In genomic region chr15:72475674-72476073, GRCh38 we compare ENCODE assay signal across 8 cellular contexts. TPM values are rescaled to one million over a fixed set of nuclear protein-coding genes. Genes with fewer than 3 reads are reported as not detected.
DNase-seq lines count a peak whose midpoint lies in the region; ATAC-seq, FAIRE-seq and TF ChIP-seq lines count a peak whose summit lies in the region.

No MANE protein-coding gene starts in this region.

- no peaks in the 10 kb centered on the region for H3K27me3 Mint-ChIP-seq in CD4-positive, alpha-beta T cell

- H3K79me2 ChIP-seq in endothelial cell of umbilical vein (ENCODE audit: control insufficient read depth, insufficient read depth, low read length), result peaks cover 63% of the 10 kb centered on the region

- TF ChIP-seq CTCF in CD4-positive, alpha-beta T cell (IDR thresholded peaks at IDR 0.05), result no peak
- TF ChIP-seq CTCF in Panc1 (IDR thresholded peaks at IDR 0.05) (no peak), endothelial cell of umbilical vein (IDR thresholded peaks at IDR 0.05; ENCODE audit: extremely low read depth in 1 of 2, insufficient read depth in 1 of 2, low read depth in 1 of 2, low read length in 2 of 2) (no peak), neutrophil (IDR thresholded peaks at IDR 0.05) (no peak)

- no peaks in the 10 kb centered on the region for H3K9me1 ChIP-seq in endothelial cell of umbilical vein (replicated peaks; ENCODE audit: control insufficient read depth, extremely low read depth, insufficient read depth, low read length)

- peaks cover 72% of the 10 kb centered on the region for H3K4me1 Mint-ChIP-seq in CD4-positive, alpha-beta T cell (ENCODE audit: low read depth)

- intact Hi-C loops in CD4-positive, alpha-beta T cell (cut with DNase I, micrococcal nuclease), result loop anchor here (2.0 to 10.0 kb wide), 5 partner anchors 15 to 579 kb away; partner anchors contain the start of genes HEXA (in 2 of the 2) and NEO1 (in 1 of the 2)
- intact Hi-C loops in Panc1 (cut with micrococcal nuclease; ENCODE audit: unreplicated experiment) (loop anchor here (10.0 kb wide), 1 partner anchor 101 kb away; the partner anchor contains the start of gene HEXA), endothelial cell of umbilical vein (cut with micrococcal nuclease) (loop anchor here (2.0 kb wide), 3 partner anchors 79 to 245 kb away; partner anchors contain the start of gene PKM)

- H3K36me3 ChIP-seq in Panc1 (ENCODE audit: control insufficient read depth, insufficient read depth, low read length), result peaks cover 11% of the 10 kb centered on the region; the same call in 1 of the 2 replicates
- H3K36me3 ChIP-seq in endothelial cell of umbilical vein (ENCODE audit: control insufficient read depth in 2 of 2, extremely low read depth in 1 of 2, insufficient read depth in 2 of 2, low read length in 2 of 2), result peaks cover 3% of the 10 kb centered on the region in 2 experiments
- peaks cover 7% of the 10 kb centered on the region for H3K36me3 ChIP-seq in neutrophil

- no peak for TF ChIP-seq POLR2A in endothelial cell of umbilical vein (IDR thresholded peaks at IDR 0.05; ENCODE audit: low read depth, low read length)

- H4K20me1 ChIP-seq in endothelial cell of umbilical vein (replicated peaks; ENCODE audit: control insufficient read depth, extremely low read depth, insufficient read depth, low read length), result peaks cover 25% of the 10 kb centered on the region

- peak overlapping the region; percentile 84 for H3K4me3 ChIP-seq in Panc1 (ENCODE audit: low read depth in 2 of 2, low read length in 2 of 2)
- peak overlapping the region; percentile 94 to 99 (median 99) for H3K4me3 ChIP-seq in endothelial cell of umbilical vein (replicated peaks in 1 of 3; ENCODE audit: insufficient read depth in 1 of 3, low read depth in 1 of 3, low read length in 3 of 3)
- H3K4me3 ChIP-seq in neutrophil (ENCODE audit: low read depth in 1 of 2, low read length in 1 of 2), result peak overlapping the region; percentile 84 to 93

- BruUV-seq in Panc1 (replicated peaks; lab: Mats Ljungman, UMichigan) (TSS peak; percentile 63), endothelial cell of umbilical vein (replicated peaks; lab: Mats Ljungman, UMichigan) (no TSS peak)

- peak overlapping the region; percentile 99 for H3K9ac ChIP-seq in endothelial cell of umbilical vein (replicated peaks; ENCODE audit: extremely low read depth, insufficient read depth, low read length)

- no peak for DNase-seq in CD4-positive, alpha-beta T cell
- DNase-seq in Panc1 (ENCODE audit: low read depth, low spot score), result no peak
- DNase-seq in endothelial cell of umbilical vein (ENCODE audit: low read depth, low spot score), result no peak
- DNase-seq in kidney tubule cell (ENCODE audit: low spot score), result no peak
- DNase-seq in NCI-H2227 (lab: John Stamatoyannopoulos, UW; ENCODE audit: unreplicated experiment), result no peak
- DNase-seq in NCI-H774 (lab: John Stamatoyannopoulos, UW), result no peak
- DNase-seq in putamen (ENCODE audit: low spot score), result no peak

- H3K9me3 Mint-ChIP-seq in CD4-positive, alpha-beta T cell, result no peaks in the 10 kb centered on the region

- no peak overlapping the region for H2AFZ ChIP-seq in endothelial cell of umbilical vein (ENCODE audit: low read depth, low read length)

- POLR2A ChIA-PET in CD4-positive, alpha-beta T cell (lab: Charles Lee), result interaction anchor here (0.9 to 4.3 kb wide), 7 partner anchors 14 to 248 kb away, joined by 3 to 72 read pairs (median 4); partner anchors contain the start of genes HEXA and PKM
- POLR2A ChIA-PET in Panc1 (lab: Charles Lee), result no interaction called here
- POLR2A ChIA-PET in endothelial cell of umbilical vein (lab: Charles Lee), result no interaction called here

- H3K27ac ChIP-seq in CD4-positive, alpha-beta T cell (ENCODE audit: low read depth, low read length), result peak overlapping the region; percentile 100
- H3K27ac ChIP-seq in Panc1 (ENCODE audit: low read length), result peak overlapping the region; percentile 90
- peak overlapping the region; percentile 97 for H3K27ac ChIP-seq in endothelial cell of umbilical vein (ENCODE audit: insufficient read depth, low read depth, low read length)
- H3K27ac ChIP-seq in neutrophil, result peak overlapping the region; percentile 99

- CTCF ChIA-PET in CD4-positive, alpha-beta T cell (lab: Charles Lee), result interaction anchor here (0.6 to 4.7 kb wide), 3 partner anchors 13 to 53 kb away, joined by 3 to 41 read pairs (median 4); no protein-coding TSS in a partner anchor
- CTCF ChIA-PET in Panc1 (lab: Charles Lee), result no interaction called here
- CTCF ChIA-PET in endothelial cell of umbilical vein (lab: Charles Lee), result interaction anchor here (0.8 to 2.0 kb wide), 4 partner anchors 11 to 163 kb away, joined by 3 to 7 read pairs (median 4); no protein-coding TSS in a partner anchor

- dilution Hi-C loops in endothelial cell of umbilical vein (cut with MboI; ENCODE audit: extremely low pct_ligation_motif_present, low sequenced_read_pairs), result no loop called here

- H3K4me2 ChIP-seq in endothelial cell of umbilical vein (ENCODE audit: insufficient read depth, low read length), result peak overlapping the region; percentile 94

- peak overlapping the region; percentile 89 for H3K4me3 Mint-ChIP-seq in CD4-positive, alpha-beta T cell

- ATAC-seq in CD4-positive, alpha-beta T cell (ENCODE audit: poor library complexity), result no peak
- ATAC-seq in Panc1, result no peak

- in situ Hi-C loops in Panc1 (cut with HindIII; ENCODE audit: low pct_unique_long_range_greater_than_20kb, low sequenced_read_pairs), result no loop called here

- H3K4me1 ChIP-seq in Panc1 (ENCODE audit: control insufficient read depth, insufficient read depth, low read length) (peaks cover 12% of the 10 kb centered on the region), endothelial cell of umbilical vein (ENCODE audit: control insufficient read depth, extremely low read depth, insufficient read depth, low read length) (peaks cover 27% of the 10 kb centered on the region), neutrophil (ENCODE audit: control insufficient read depth in 1 of 2, insufficient read depth in 1 of 2, low read depth in 1 of 2, low read length in 1 of 2) (peaks cover 32 to 35% of the 10 kb centered on the region in 2 experiments)

- H3K36me3 Mint-ChIP-seq in CD4-positive, alpha-beta T cell (ENCODE audit: low read depth), result peaks cover 63% of the 10 kb centered on the region

- no peak for FAIRE-seq in endothelial cell of umbilical vein (lab: Jason Lieb, UNC)

- no peaks in the 10 kb centered on the region for H3K27me3 ChIP-seq in CD4-positive, alpha-beta T cell (ENCODE audit: control insufficient read depth, insufficient read depth, low read length)
- H3K27me3 ChIP-seq in Panc1 (ENCODE audit: control insufficient read depth, insufficient read depth, low read length), result no peaks in the 10 kb centered on the region
- no peaks in the 10 kb centered on the region for H3K27me3 ChIP-seq in endothelial cell of umbilical vein (ENCODE audit: control insufficient read depth in 2 of 2, insufficient read depth in 2 of 2, low read length in 2 of 2)
- H3K27me3 ChIP-seq in neutrophil, result no peaks in the 10 kb centered on the region

- H3K9me3 ChIP-seq in CD4-positive, alpha-beta T cell (ENCODE audit: control insufficient read depth, low read length), result no peaks in the 10 kb centered on the region
- H3K9me3 ChIP-seq in Panc1 (ENCODE audit: control insufficient read depth, insufficient read depth, low read depth, low read length) (no peaks in the 10 kb centered on the region), endothelial cell of umbilical vein (replicated peaks; ENCODE audit: control insufficient read depth, insufficient read depth, low read length) (no peaks in the 10 kb centered on the region), neutrophil (no peaks in the 10 kb centered on the region)

- peak overlapping the region; percentile 99 for H3K27ac Mint-ChIP-seq in CD4-positive, alpha-beta T cell

TF ChIP-seq in endothelial cell of umbilical vein, 7 proteins besides CTCF, POLR2A, EP300 and RAD21:
- TF ChIP-seq GATA2 (IDR thresholded peaks at IDR 0.05; ENCODE audit: insufficient read depth, insufficient read length, low read depth, low read length) (no peak), MYC (IDR thresholded peaks at IDR 0.05; ENCODE audit: low read depth, low read length) (no peak), MAX (IDR thresholded peaks at IDR 0.05; ENCODE audit: insufficient read depth, insufficient read length) (no peak), JUN (IDR thresholded peaks at IDR 0.05; ENCODE audit: borderline replicate concordance, insufficient read depth, insufficient read length, low read depth) (no peak), POLR2AphosphoS5 (IDR thresholded peaks at IDR 0.05; ENCODE audit: insufficient read depth, low read depth, low read length) (no peak), FOS (IDR thresholded peaks at IDR 0.05; ENCODE audit: borderline replicate concordance, insufficient read depth, low read length) (no peak), EZH2 (IDR thresholded peaks at IDR 0.05; ENCODE audit: borderline replicate concordance, low read depth, low read length, severe bottlenecking) (no peak)

RNA-seq across cellular contexts. Expression of gene ARIH1, which starts 1.5 kb away (rescaled TPM):
- 100 to 1,000 TPM; 281 to 283 TPM for total RNA-seq in CD4-positive, alpha-beta T cell
- total RNA-seq in Panc1 (2021; ENCODE audit: unreplicated experiment) (192 TPM), endothelial cell of umbilical vein (137 and 144 TPM in 2 replicates)
- polyA plus RNA-seq in Panc1 (2012; ENCODE audit: insufficient read length), result 180 TPM
- polyA plus RNA-seq in endothelial cell of umbilical vein, result 22.0 and 25.1 TPM in 2 replicates
- 26.6 and 28.5 TPM in 2 replicates for polyA plus RNA-seq in endothelial cell of umbilical vein (2011; cell fraction: cytosol; rRNA removed)
- polyA plus RNA-seq in endothelial cell of umbilical vein (2011; cell fraction: nucleus; rRNA removed), result 90.0 and 91.0 TPM in 2 replicates
- 58.7 and 59.6 TPM in 2 replicates for polyA plus RNA-seq in endothelial cell of umbilical vein (2012)
- polyA minus RNA-seq in endothelial cell of umbilical vein, result 137 and 150 TPM in 2 replicates
- 76.8 TPM for polyA minus RNA-seq in endothelial cell of umbilical vein (2011; cell fraction: cytosol; rRNA and poly(A)+ RNA removed)
- 124 and 169 TPM in 2 replicates for polyA minus RNA-seq in endothelial cell of umbilical vein (2011; cell fraction: nucleus; rRNA and poly(A)+ RNA removed)
